ENCODE assay signal across 29 cellular contexts in the genomic region with DNA sequence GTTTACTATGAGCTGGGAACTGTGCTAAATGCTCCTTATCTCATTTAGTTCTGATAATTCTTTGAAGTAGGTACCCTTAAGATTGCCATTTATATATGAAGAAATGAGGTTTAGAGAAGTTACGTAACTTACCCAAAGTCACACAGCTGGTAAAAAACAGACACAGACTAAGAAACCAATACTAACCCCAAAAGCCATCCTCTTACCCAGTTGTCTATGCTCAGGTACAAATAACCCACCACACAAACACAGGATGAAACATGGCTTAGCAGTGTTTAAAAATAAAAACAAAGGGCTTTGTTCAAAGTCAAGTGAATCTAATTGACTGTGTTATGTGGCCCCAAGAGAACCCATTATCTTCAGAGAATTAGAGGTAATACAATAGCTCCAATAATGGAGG. TPM values are rescaled to one million over a fixed set of nuclear protein-coding genes. Genes with fewer than 3 reads are reported as not detected.
DNase-seq lines count a peak whose midpoint lies in the region; ATAC-seq and TF ChIP-seq lines count a peak whose summit lies in the region.
"Had no signal": no experiment of that assay in that cellular context is flagged by ENCODE, and none has a peak within 500 bp of the region (broad histone marks: within the 10 kb centered on the region; RNA-seq: fewer than 3 reads in every experiment).

No MANE protein-coding gene starts in this region.

- H3K4me3 Mint-ChIP-seq in activated CD8-positive, alpha-beta T cell treated with anti-CD3 and anti-CD28 coated beads for 36 hours = no peak overlapping the region
- no peak overlapping the region for H3K4me3 Mint-ChIP-seq in activated CD8-positive, alpha-beta T cell treated with anti-CD3 and anti-CD28 coated beads, Interleukin-2, amount 10 ng/mL, durations not matched to agents 7 days and 5 days
- peak overlapping the region; percentile 26 to 63 (median 45) for H3K4me3 Mint-ChIP-seq in CD8-positive, alpha-beta memory T cell
- H3K4me3 Mint-ChIP-seq in activated CD4-positive, alpha-beta memory T cell treated with anti-CD3 and anti-CD28 coated beads for 36 hours = no peak overlapping the region
- H3K4me3 Mint-ChIP-seq: naive B cell had no signal

- H3K9me3 ChIP-seq in CD8-positive, alpha-beta memory T cell (ENCODE audit: low read length) = no peaks in the 10 kb centered on the region
- no peaks in the 10 kb centered on the region for H3K9me3 ChIP-seq in mucosa of descending colon
- H3K9me3 ChIP-seq: gastrocnemius medialis, left lung, thoracic aorta had no signal

- POLR2A ChIA-PET in activated CD8-positive, alpha-beta T cell treated with anti-CD3 and anti-CD28 coated beads for 36 hours (lab: Charles Lee) = interaction anchor here (1.0 to 11.9 kb wide), 5 partner anchors 11 to 106 kb away, joined by 3 to 241 read pairs (median 4); a partner anchor contains a TSS
- POLR2A ChIA-PET in activated CD8-positive, alpha-beta T cell treated with anti-CD3 and anti-CD28 coated beads, Interleukin-2, amount 10 ng/mL, durations not matched to agents 7 days and 5 days (lab: Charles Lee) = interaction anchor here (0.6 to 5.4 kb wide), 4 partner anchors 22 to 62 kb away, joined by 3 to 54 read pairs (median 4); no protein-coding TSS in a partner anchor
- POLR2A ChIA-PET in CD8-positive, alpha-beta memory T cell (lab: Charles Lee) = interaction anchor here (0.9 to 6.5 kb wide), 6 partner anchors 8 to 37 kb away, joined by 3 to 125 read pairs (median 7); a partner anchor contains a TSS
- POLR2A ChIA-PET in activated CD4-positive, alpha-beta memory T cell treated with anti-CD3 and anti-CD28 coated beads for 36 hours (lab: Charles Lee) = interaction anchor here (4.5 to 6.7 kb wide), 3 partner anchors 8 to 25 kb away, joined by 33 to 48 read pairs (median 46); no protein-coding TSS in a partner anchor

- intact Hi-C loops in activated CD8-positive, alpha-beta T cell treated with anti-CD3 and anti-CD28 coated beads for 36 hours (cut with micrococcal nuclease) = loop anchor here (5.0 kb wide), 2 partner anchors 37 to 38 kb away; a partner anchor contains a TSS
- intact Hi-C loops in activated CD4-positive, alpha-beta memory T cell treated with anti-CD3 and anti-CD28 coated beads for 36 hours (cut with micrococcal nuclease) = loop anchor here (2.0 to 10.0 kb wide), 3 partner anchors 147 to 425 kb away; a partner anchor contains a TSS
- intact Hi-C loops in mucosa of descending colon (cut with DNase I, micrococcal nuclease) = no loop called here

- no peaks in the 10 kb centered on the region for H3K27me3 Mint-ChIP-seq in activated CD8-positive, alpha-beta T cell treated with anti-CD3 and anti-CD28 coated beads for 36 hours
- no peaks in the 10 kb centered on the region for H3K27me3 Mint-ChIP-seq in activated CD8-positive, alpha-beta T cell treated with anti-CD3 and anti-CD28 coated beads, Interleukin-2, amount 10 ng/mL, durations not matched to agents 7 days and 5 days (ENCODE audit: low read depth)
- no peaks in the 10 kb centered on the region for H3K27me3 Mint-ChIP-seq in CD8-positive, alpha-beta memory T cell
- H3K27me3 Mint-ChIP-seq in activated CD4-positive, alpha-beta memory T cell treated with anti-CD3 and anti-CD28 coated beads for 36 hours = no peaks in the 10 kb centered on the region
- H3K27me3 Mint-ChIP-seq: naive B cell had no signal

- H3K4me1 Mint-ChIP-seq in activated CD8-positive, alpha-beta T cell treated with anti-CD3 and anti-CD28 coated beads for 36 hours (ENCODE audit: low read depth) = peaks cover 61% of the 10 kb centered on the region
- peaks cover 58% of the 10 kb centered on the region for H3K4me1 Mint-ChIP-seq in activated CD8-positive, alpha-beta T cell treated with anti-CD3 and anti-CD28 coated beads, Interleukin-2, amount 10 ng/mL, durations not matched to agents 7 days and 5 days (ENCODE audit: low read depth)
- peaks cover 0 to 62% (median 61%) of the 10 kb centered on the region in 3 donors for H3K4me1 Mint-ChIP-seq in CD8-positive, alpha-beta memory T cell
- peaks cover 59% of the 10 kb centered on the region for H3K4me1 Mint-ChIP-seq in activated CD4-positive, alpha-beta memory T cell treated with anti-CD3 and anti-CD28 coated beads for 36 hours (ENCODE audit: low read depth)
- H3K4me1 Mint-ChIP-seq: naive B cell had no signal

- H3K4me3 ChIP-seq in CD8-positive, alpha-beta memory T cell (ENCODE audit: low read length) = no peak overlapping the region
- no peak overlapping the region for H3K4me3 ChIP-seq in mucosa of descending colon
- H3K4me3 ChIP-seq: BLaER1, gastrocnemius medialis, left lung, PC-9, skin epidermis, thoracic aorta had no signal

- H3K36me3 ChIP-seq in CD8-positive, alpha-beta memory T cell (ENCODE audit: insufficient read depth, low read length) = no peaks in the 10 kb centered on the region
- no peaks in the 10 kb centered on the region for H3K36me3 ChIP-seq in mucosa of descending colon (ENCODE audit: low read depth)
- H3K36me3 ChIP-seq: BLaER1, gastrocnemius medialis, left lung, thoracic aorta had no signal

- no peak for TF ChIP-seq CTCF in activated CD8-positive, alpha-beta T cell treated with anti-CD3 and anti-CD28 coated beads for 36 hours (IDR thresholded peaks at IDR 0.05)
- no peak for TF ChIP-seq CTCF in mucosa of descending colon (IDR thresholded peaks at IDR 0.05)

- no peak for DNase-seq in activated CD8-positive, alpha-beta T cell treated with anti-CD3 and anti-CD28 coated beads for 36 hours
- no peak for DNase-seq in activated CD8-positive, alpha-beta T cell treated with anti-CD3 and anti-CD28 coated beads, Interleukin-2, amount 10 ng/mL, durations not matched to agents 7 days and 5 days
- DNase-seq in CD8-positive, alpha-beta memory T cell = peak in 2 of 5 donors; percentile 46 to 53
- DNase-seq in activated CD4-positive, alpha-beta memory T cell treated with anti-CD3 and anti-CD28 coated beads for 36 hours = no peak
- DNase-seq in mucosa of descending colon = no peak
- no peak for DNase-seq in NCI-H345 (lab: John Stamatoyannopoulos, UW)
- DNase-seq: ACHN; activated effector memory CD4-positive, alpha-beta T cell treated with anti-CD3 and anti-CD28 coated beads, Interleukin-2, amount 50 U/mL, for 16 hours; anterior cingulate cortex; cortex of kidney; gastrocnemius medialis; HCEC 1CT; Karpas-422; left lung; naive B cell; NCI-H1092; NCI-H2029 treated with DMSO at 0.1 percent for 48 hours; NCI-H446 treated with DMSO at 0.1 percent for 48 hours; occipital lobe; Right ventricle myocardium superior; stimulated activated CD4-positive, alpha-beta T cell treated with anti-CD3 and anti-CD28 coated beads, Interleukin-1b, Interleukin-23, amount 100 ng/mL, for 48 hours; SW 1271 had no signal

- H3K27ac Mint-ChIP-seq in activated CD8-positive, alpha-beta T cell treated with anti-CD3 and anti-CD28 coated beads for 36 hours = peak overlapping the region; percentile 68
- H3K27ac Mint-ChIP-seq in activated CD8-positive, alpha-beta T cell treated with anti-CD3 and anti-CD28 coated beads, Interleukin-2, amount 10 ng/mL, durations not matched to agents 7 days and 5 days = no peak overlapping the region
- peak overlapping the region; percentile 69 to 96 (median 92) for H3K27ac Mint-ChIP-seq in CD8-positive, alpha-beta memory T cell
- peak overlapping the region; percentile 78 for H3K27ac Mint-ChIP-seq in activated CD4-positive, alpha-beta memory T cell treated with anti-CD3 and anti-CD28 coated beads for 36 hours

- no peaks in the 10 kb centered on the region for H3K27me3 ChIP-seq in CD8-positive, alpha-beta memory T cell (ENCODE audit: insufficient read depth, low read length, poor library complexity, severe bottlenecking)
- H3K27me3 ChIP-seq: BLaER1, gastrocnemius medialis, left lung had no signal

- no peak overlapping the region for H3K27ac ChIP-seq in CD8-positive, alpha-beta memory T cell (ENCODE audit: low read depth, low read length)
- H3K27ac ChIP-seq: BLaER1, gastrocnemius medialis, left lung, PC-9, thoracic aorta had no signal

- H3K4me1 ChIP-seq in CD8-positive, alpha-beta memory T cell (ENCODE audit: insufficient read depth, low read length) = peaks cover 97% of the 10 kb centered on the region
- no peaks in the 10 kb centered on the region for H3K4me1 ChIP-seq in mucosa of descending colon (ENCODE audit: low read depth)
- H3K4me1 ChIP-seq: gastrocnemius medialis had no signal

- peaks cover 2% of the 10 kb centered on the region for H3K9me3 Mint-ChIP-seq in activated CD8-positive, alpha-beta T cell treated with anti-CD3 and anti-CD28 coated beads for 36 hours
- no peaks in the 10 kb centered on the region for H3K9me3 Mint-ChIP-seq in activated CD8-positive, alpha-beta T cell treated with anti-CD3 and anti-CD28 coated beads, Interleukin-2, amount 10 ng/mL, durations not matched to agents 7 days and 5 days (ENCODE audit: insufficient read depth)
- H3K9me3 Mint-ChIP-seq in CD8-positive, alpha-beta memory T cell = no peaks in the 10 kb centered on the region
- H3K9me3 Mint-ChIP-seq in activated CD4-positive, alpha-beta memory T cell treated with anti-CD3 and anti-CD28 coated beads for 36 hours = peaks cover 4% of the 10 kb centered on the region
- H3K9me3 Mint-ChIP-seq: naive B cell had no signal

- CTCF ChIA-PET in activated CD8-positive, alpha-beta T cell treated with anti-CD3 and anti-CD28 coated beads for 36 hours (lab: Charles Lee) = interaction anchor here (1.3 to 5.2 kb wide), 5 partner anchors 34 to 169 kb away, joined by 3 to 32 read pairs (median 5); no protein-coding TSS in a partner anchor
- CTCF ChIA-PET in activated CD8-positive, alpha-beta T cell treated with anti-CD3 and anti-CD28 coated beads, Interleukin-2, amount 10 ng/mL, durations not matched to agents 7 days and 5 days (lab: Charles Lee) = interaction anchor here (0.6 to 5.5 kb wide), 11 partner anchors 8 to 169 kb away, joined by 3 to 48 read pairs (median 6); a partner anchor contains a TSS
- CTCF ChIA-PET in CD8-positive, alpha-beta memory T cell (lab: Charles Lee) = interaction anchor here (1.2 to 10.3 kb wide), 2 partner anchors 16 to 36 kb away, joined by 4 to 165 read pairs; a partner anchor contains a TSS
- CTCF ChIA-PET in activated CD4-positive, alpha-beta memory T cell treated with anti-CD3 and anti-CD28 coated beads for 36 hours (lab: Charles Lee) = interaction anchor here (0.9 to 6.0 kb wide), 2 partner anchors 13 to 41 kb away, joined by 4 to 59 read pairs; no protein-coding TSS in a partner anchor

- H3K36me3 Mint-ChIP-seq in activated CD8-positive, alpha-beta T cell treated with anti-CD3 and anti-CD28 coated beads for 36 hours (ENCODE audit: low read depth) = peaks cover 25% of the 10 kb centered on the region
- H3K36me3 Mint-ChIP-seq in activated CD8-positive, alpha-beta T cell treated with anti-CD3 and anti-CD28 coated beads, Interleukin-2, amount 10 ng/mL, durations not matched to agents 7 days and 5 days (ENCODE audit: low read depth) = peaks cover 8% of the 10 kb centered on the region
- H3K36me3 Mint-ChIP-seq in CD8-positive, alpha-beta memory T cell = peaks cover 0 to 7% (median 7%) of the 10 kb centered on the region in 3 donors
- H3K36me3 Mint-ChIP-seq in activated CD4-positive, alpha-beta memory T cell treated with anti-CD3 and anti-CD28 coated beads for 36 hours = peaks cover 9% of the 10 kb centered on the region
- H3K36me3 Mint-ChIP-seq: naive B cell had no signal

- ATAC-seq in activated CD8-positive, alpha-beta T cell treated with anti-CD3 and anti-CD28 coated beads for 36 hours = no peak
- no peak for ATAC-seq in activated CD8-positive, alpha-beta T cell treated with anti-CD3 and anti-CD28 coated beads, Interleukin-2, amount 10 ng/mL, durations not matched to agents 7 days and 5 days
- ATAC-seq in mucosa of descending colon (peak; percentile 43), GM19455 (IDR thresholded peaks at IDR 0.05; ENCODE audit: unreplicated experiment) (no peak), GM18517 (IDR thresholded peaks at IDR 0.05; ENCODE audit: unreplicated experiment) (no peak)
- ATAC-seq: activated CD4-positive, CD25-positive, alpha-beta regulatory T cell treated with anti-CD3 and anti-CD28 coated beads, Interleukin-2, amount 50 U/mL, for 24 hours; gastrocnemius medialis; left lung had no signal

RNA-seq across cellular contexts. Expression of a gene that starts 37.0 kb away (rescaled TPM):
- 100 to 1,000 TPM; 136 to 142 TPM for total RNA-seq in activated CD8-positive, alpha-beta T cell treated with anti-CD3 and anti-CD28 coated beads for 36 hours
- 10 to 100 TPM; 45.4 to 48.4 TPM for total RNA-seq in activated CD8-positive, alpha-beta T cell treated with anti-CD3 and anti-CD28 coated beads, Interleukin-2, amount 10 ng/mL, durations not matched to agents 7 days and 5 days
- total RNA-seq in CD8-positive, alpha-beta memory T cell = 100 to 1,000 TPM; 272 to 289 TPM
- 761 TPM for polyA plus RNA-seq in CD8-positive, alpha-beta memory T cell
- total RNA-seq in activated CD4-positive, alpha-beta memory T cell treated with anti-CD3 and anti-CD28 coated beads for 36 hours = 100 to 1,000 TPM; 163 to 169 TPM
- 10 to 100 TPM in 2 of 3 donors, 1 to 10 TPM in 1; 6.6 to 16.9 (median 10.4) TPM for total RNA-seq in mucosa of descending colon

Comparison
In these comparisons a context has a peak if more than half of its experiments do, and no peak if none do; other contexts are left out.
1. H3K4me3 Mint-ChIP-seq: peak in CD8-positive, alpha-beta memory T cell (7 of 7); none in activated CD8-positive, alpha-beta T cell treated with anti-CD3 and anti-CD28 coated beads for 36 hours (single experiment), activated CD8-positive, alpha-beta T cell treated with anti-CD3 and anti-CD28 coated beads, Interleukin-2, amount 10 ng/mL, durations not matched to agents 7 days and 5 days (single experiment) and activated CD4-positive, alpha-beta memory T cell treated with anti-CD3 and anti-CD28 coated beads for 36 hours (single experiment).
2. intact Hi-C loops: an anchor here in activated CD8-positive, alpha-beta T cell treated with anti-CD3 and anti-CD28 coated beads for 36 hours (5.0 kb wide) and activated CD4-positive, alpha-beta memory T cell treated with anti-CD3 and anti-CD28 coated beads for 36 hours (2.0 to 10.0 kb wide); none called in mucosa of descending colon.